In the genomic region with DNA sequence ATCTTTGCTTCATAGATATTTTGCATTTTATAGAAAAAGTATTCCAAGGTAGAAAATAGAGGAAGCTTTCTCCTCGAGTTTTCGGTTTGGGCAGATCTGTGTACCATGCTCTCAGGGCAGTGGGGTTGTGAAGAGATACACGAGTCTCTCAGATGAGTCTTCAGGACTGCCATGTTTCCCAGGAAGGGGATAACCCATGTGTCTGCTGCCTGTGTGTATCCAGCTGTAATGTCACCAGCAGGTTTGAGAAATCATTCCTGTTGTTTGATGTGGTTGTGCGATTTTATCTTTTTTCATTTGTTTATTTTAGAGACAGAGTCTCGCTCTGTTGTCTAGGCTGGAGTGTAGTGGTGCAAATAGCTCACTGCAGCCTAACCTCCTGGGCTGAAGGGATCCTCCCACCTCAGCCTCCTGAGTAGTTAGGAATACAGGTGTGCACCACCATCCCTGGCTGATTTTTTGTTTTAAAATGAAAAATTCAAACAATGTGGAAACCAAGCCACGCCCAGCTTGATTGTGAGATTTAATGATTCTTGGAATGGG, we compare ENCODE assay signal across 1 cellular context.
TF ChIP-seq lines count a peak whose summit lies in the region.

No MANE protein-coding gene starts in this region.

TF ChIP-seq in HepG2, 621 proteins besides CTCF, POLR2A, EP300 and RAD21 (continued from another document):
- TF ChIP-seq, protein P1, sequence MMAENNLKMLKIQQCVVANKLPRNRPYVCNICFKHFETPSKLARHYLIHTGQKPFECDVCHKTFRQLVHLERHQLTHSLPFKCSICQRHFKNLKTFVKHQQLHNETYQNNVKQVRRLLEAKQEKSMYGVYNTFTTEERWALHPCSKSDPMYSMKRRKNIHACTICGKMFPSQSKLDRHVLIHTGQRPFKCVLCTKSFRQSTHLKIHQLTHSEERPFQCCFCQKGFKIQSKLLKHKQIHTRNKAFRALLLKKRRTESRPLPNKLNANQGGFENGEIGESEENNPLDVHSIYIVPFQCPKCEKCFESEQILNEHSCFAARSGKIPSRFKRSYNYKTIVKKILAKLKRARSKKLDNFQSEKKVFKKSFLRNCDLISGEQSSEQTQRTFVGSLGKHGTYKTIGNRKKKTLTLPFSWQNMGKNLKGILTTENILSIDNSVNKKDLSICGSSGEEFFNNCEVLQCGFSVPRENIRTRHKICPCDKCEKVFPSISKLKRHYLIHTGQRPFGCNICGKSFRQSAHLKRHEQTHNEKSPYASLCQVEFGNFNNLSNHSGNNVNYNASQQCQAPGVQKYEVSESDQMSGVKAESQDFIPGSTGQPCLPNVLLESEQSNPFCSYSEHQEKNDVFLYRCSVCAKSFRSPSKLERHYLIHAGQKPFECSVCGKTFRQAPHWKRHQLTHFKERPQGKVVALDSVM (CRISPR knock-in tag; IDR thresholded peaks at IDR 0.05): peak; percentile 14; the same call in 1 of the 2 replicates
